In genomic region chr21:38696617-38697016, GRCh38 we compare ENCODE assay signal across 1 cellular context.
TF ChIP-seq lines count a peak whose summit lies in the region.

No MANE protein-coding gene starts in this region.

TF ChIP-seq in WTC11, 78 proteins besides CTCF, POLR2A, EP300 and RAD21 (continued from another document):
- TF ChIP-seq GRHL2 (CRISPR knock-in tag; IDR thresholded peaks at IDR 0.05; ENCODE audit: insufficient replicate concordance, severe bottlenecking) (no peak), PREB (CRISPR knock-in tag; IDR thresholded peaks at IDR 0.05; ENCODE audit: borderline replicate concordance) (no peak)
